Comparison of ENCODE assay signal across 25 cellular contexts in the genomic region with DNA sequence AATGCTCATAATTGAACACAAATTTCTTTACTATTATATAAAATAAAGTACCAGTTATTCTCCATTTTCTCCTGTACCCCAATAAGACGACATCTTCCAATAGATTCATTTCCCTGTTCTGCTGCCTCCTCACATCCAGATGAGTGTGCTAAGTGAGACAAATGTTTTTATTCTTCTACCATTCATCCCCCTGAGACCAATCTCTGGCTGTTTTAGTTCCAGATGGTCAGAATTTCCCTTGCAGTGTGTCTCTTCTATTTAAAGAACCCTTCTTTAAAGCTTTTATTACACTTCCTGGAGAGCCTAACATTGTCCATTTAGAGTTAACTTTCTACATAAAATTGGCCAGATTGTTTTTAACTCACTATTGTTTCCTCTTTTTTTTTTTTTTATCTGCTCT. TPM values are rescaled to one million over a fixed set of nuclear protein-coding genes. Genes with fewer than 3 reads are reported as not detected.
"Had no signal": no experiment of that assay in that cellular context is flagged by ENCODE, and none has a peak within 500 bp of the region (broad histone marks: within the 10 kb centered on the region; RNA-seq: fewer than 3 reads in every experiment).

No MANE protein-coding gene starts in this region.

- H3K9me3 Mint-ChIP-seq: activated CD4-positive, alpha-beta T cell treated with anti-CD3 and anti-CD28 coated beads, Interleukin-2, amount 10 ng/mL, durations not matched to agents 24 days and 14 days; activated CD8-positive, alpha-beta T cell treated with anti-CD3 and anti-CD28 coated beads for 36 hours; activated naive CD4-positive, alpha-beta T cell treated with anti-CD3 and anti-CD28 coated beads for 36 hours; activated naive CD8-positive, alpha-beta T cell treated with anti-CD3 and anti-CD28 coated beads, Interleukin-2, amount 50 U/mL, for 24 hours; activated T-cell treated with anti-CD3 and anti-CD28 coated beads, Interleukin-2, amount 50 U/mL, for 24 hours; central memory CD8-positive, alpha-beta T cell; neural progenitor cell; T-cell had no signal

- ATAC-seq: activated CD8-positive, alpha-beta T cell treated with anti-CD3 and anti-CD28 coated beads for 36 hours; activated naive CD8-positive, alpha-beta T cell treated with anti-CD3 and anti-CD28 coated beads, Interleukin-2, amount 50 U/mL, for 24 hours; esophagus mucosa; right lobe of liver; T-cell had no signal

- FAIRE-seq: keratinocyte had no signal

- H3K4me1 Mint-ChIP-seq: activated CD4-positive, alpha-beta T cell treated with anti-CD3 and anti-CD28 coated beads, Interleukin-2, amount 10 ng/mL, durations not matched to agents 24 days and 14 days; central memory CD8-positive, alpha-beta T cell; T-cell had no signal

- H3K36me3 Mint-ChIP-seq: T-cell had no signal

- H3K4me3 Mint-ChIP-seq: activated CD4-positive, alpha-beta T cell treated with anti-CD3 and anti-CD28 coated beads, Interleukin-2, amount 10 ng/mL, durations not matched to agents 24 days and 14 days; activated CD8-positive, alpha-beta T cell treated with anti-CD3 and anti-CD28 coated beads for 36 hours; activated naive CD4-positive, alpha-beta T cell treated with anti-CD3 and anti-CD28 coated beads for 36 hours; activated naive CD8-positive, alpha-beta T cell treated with anti-CD3 and anti-CD28 coated beads, Interleukin-2, amount 50 U/mL, for 24 hours; activated T-cell treated with anti-CD3 and anti-CD28 coated beads, Interleukin-2, amount 50 U/mL, for 24 hours; central memory CD8-positive, alpha-beta T cell; neural progenitor cell; T-cell had no signal

- DNase-seq: activated CD4-positive, alpha-beta T cell treated with anti-CD3 and anti-CD28 coated beads, Interleukin-2, amount 10 ng/mL, durations not matched to agents 24 days and 14 days; activated CD8-positive, alpha-beta T cell treated with anti-CD3 and anti-CD28 coated beads for 36 hours; activated naive CD4-positive, alpha-beta T cell treated with anti-CD3 and anti-CD28 coated beads for 36 hours; activated naive CD8-positive, alpha-beta T cell treated with anti-CD3 and anti-CD28 coated beads, Interleukin-2, amount 50 U/mL, for 24 hours; activated T-cell treated with anti-CD3 and anti-CD28 coated beads, Interleukin-2, amount 50 U/mL, for 24 hours; anterior cingulate cortex; brain microvascular endothelial cell; foreskin melanocyte; head of caudate nucleus; midbrain; right lobe of liver; SK-N-SH; stimulated activated naive CD4-positive, alpha-beta T cell; T-cell; T1000; thyroid gland had no signal

- H3K27ac Mint-ChIP-seq: activated CD4-positive, alpha-beta T cell treated with anti-CD3 and anti-CD28 coated beads, Interleukin-2, amount 10 ng/mL, durations not matched to agents 24 days and 14 days; activated CD8-positive, alpha-beta T cell treated with anti-CD3 and anti-CD28 coated beads for 36 hours; activated naive CD4-positive, alpha-beta T cell treated with anti-CD3 and anti-CD28 coated beads for 36 hours; activated naive CD8-positive, alpha-beta T cell treated with anti-CD3 and anti-CD28 coated beads, Interleukin-2, amount 50 U/mL, for 24 hours; activated T-cell treated with anti-CD3 and anti-CD28 coated beads, Interleukin-2, amount 50 U/mL, for 24 hours; neural progenitor cell; T-cell had no signal

RNA-seq across cellular contexts. Expression of gene GLYATL1, which starts 41.2 kb away (rescaled TPM):
- total RNA-seq: activated CD4-positive, alpha-beta T cell treated with anti-CD3 and anti-CD28 coated beads, Interleukin-2, amount 10 ng/mL, durations not matched to agents 24 days and 14 days; activated naive CD4-positive, alpha-beta T cell treated with anti-CD3 and anti-CD28 coated beads for 36 hours; lung microvascular endothelial cell; osteocyte; pulmonary artery endothelial cell; subcutaneous adipose tissue; thyroid gland had no signal

RNA-seq across cellular contexts. Expression of gene GLYATL2, which starts 53.6 kb away (rescaled TPM):
- total RNA-seq: activated CD4-positive, alpha-beta T cell treated with anti-CD3 and anti-CD28 coated beads, Interleukin-2, amount 10 ng/mL, durations not matched to agents 24 days and 14 days; activated CD8-positive, alpha-beta T cell treated with anti-CD3 and anti-CD28 coated beads for 36 hours; activated naive CD4-positive, alpha-beta T cell treated with anti-CD3 and anti-CD28 coated beads for 36 hours; lung microvascular endothelial cell; osteocyte; pulmonary artery endothelial cell; right lobe of liver; subcutaneous adipose tissue; T-cell; ureter had no signal
